ENCODE assay signal across 16 cellular contexts in the genomic region with DNA sequence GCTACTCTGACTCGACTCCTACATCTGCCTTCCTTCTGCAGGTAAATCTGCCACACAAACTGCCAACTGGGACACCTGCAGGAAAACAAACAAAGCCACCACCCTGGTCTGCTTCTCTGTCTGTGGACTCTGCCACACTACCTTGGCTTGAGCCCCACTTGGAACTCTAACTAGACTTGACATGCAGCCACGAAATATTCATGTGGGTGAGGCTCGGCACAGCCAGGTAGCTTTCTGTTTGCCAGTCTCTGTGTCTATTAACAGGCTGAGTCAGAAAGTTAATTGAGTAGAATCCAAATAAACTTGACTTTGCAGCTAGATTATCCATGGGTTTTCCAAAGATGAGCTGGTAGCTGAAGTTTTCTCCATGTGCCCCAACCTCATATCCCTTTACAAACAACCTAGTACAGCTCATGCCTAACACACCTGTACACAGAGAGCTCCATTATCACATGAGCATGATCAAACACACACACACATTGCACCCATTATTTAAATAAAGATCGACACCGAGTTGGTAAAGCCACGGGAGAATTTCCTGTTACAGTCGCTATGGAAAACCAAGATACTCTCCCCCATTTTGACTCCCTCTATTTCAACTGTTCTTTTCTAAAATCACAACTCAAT. TPM values are rescaled to one million over a fixed set of nuclear protein-coding genes. Genes with fewer than 3 reads are reported as not detected.
DNase-seq lines count a peak whose midpoint lies in the region; ATAC-seq and TF ChIP-seq lines count a peak whose summit lies in the region.
"Had no signal": no experiment of that assay in that cellular context is flagged by ENCODE, and none has a peak within 500 bp of the region (broad histone marks: within the 10 kb centered on the region; RNA-seq: fewer than 3 reads in every experiment).

No MANE protein-coding gene starts in this region.

- no TSS peak for BruUV-seq in HCT116 (replicated peaks; lab: Mats Ljungman, UMichigan)
- no TSS peak for BruUV-seq in PC-3 (replicated peaks; lab: Mats Ljungman, UMichigan)

- peaks cover 14% of the 10 kb centered on the region for H3F3A ChIP-seq in PC-3 (ENCODE audit: low read length, unreplicated experiment)

- H3K9me3 ChIP-seq in HCT116 (ENCODE audit: control insufficient read depth in 1 of 2, insufficient read depth in 1 of 2, low read depth in 1 of 2, low read length in 2 of 2) (no peaks in the 10 kb centered on the region), PC-3 (ENCODE audit: low read length) (no peaks in the 10 kb centered on the region), hepatocyte (ENCODE audit: low read depth) (no peaks in the 10 kb centered on the region), psoas muscle (no peaks in the 10 kb centered on the region)

- peaks cover 35% of the 10 kb centered on the region for H3K27me3 Mint-ChIP-seq in activated CD8-positive, alpha-beta T cell treated with anti-CD3 and anti-CD28 coated beads for 36 hours

- H3K4me1 Mint-ChIP-seq in activated CD8-positive, alpha-beta T cell treated with anti-CD3 and anti-CD28 coated beads for 36 hours (ENCODE audit: low read depth) = no peaks in the 10 kb centered on the region
- H3K4me1 Mint-ChIP-seq: CD4-positive, CD25-positive, alpha-beta regulatory T cell had no signal

- ATAC-seq in HCT116 (no peak), PC-3 (peak; percentile 8), psoas muscle (peak; percentile 33 to 71 (median 54)), HG03520 (IDR thresholded peaks at IDR 0.05; ENCODE audit: unreplicated experiment) (no peak)
- no peak for ATAC-seq in activated CD8-positive, alpha-beta T cell treated with anti-CD3 and anti-CD28 coated beads for 36 hours

- 54% methylated on average over 7 of the region's 7 CpGs for WGBS in hepatocyte (ENCODE audit: low lambda C conversion rate, missing lambda C conversion rate)
- 62 to 69% (median 63%) methylated on average over 7 of the region's 7 CpGs for WGBS in psoas muscle, 3 donors

- H3K9me2 ChIP-seq in HCT116 (ENCODE audit: insufficient read depth) (no peaks in the 10 kb centered on the region), PC-3 (replicated peaks; ENCODE audit: low read length) (no peaks in the 10 kb centered on the region), hepatocyte (replicated peaks; ENCODE audit: insufficient read depth) (no peaks in the 10 kb centered on the region)

- no peak for DNase-seq in HCT116 (ENCODE audit: low read depth, low spot score)
- DNase-seq in PC-3 = peak; percentile 92
- DNase-seq in hepatocyte (ENCODE audit: low spot score) = no peak
- DNase-seq in psoas muscle = no peak
- DNase-seq in activated CD8-positive, alpha-beta T cell treated with anti-CD3 and anti-CD28 coated beads for 36 hours = no peak
- no peak for DNase-seq in NCI-H2171 treated with DMSO at 0.1 percent for 48 hours (lab: John Stamatoyannopoulos, UW)
- no peak for DNase-seq in amygdala (lab: John Stamatoyannopoulos, UW)
- DNase-seq: activated CD4-positive, alpha-beta T cell treated with anti-CD3 and anti-CD28 coated beads, Interleukin-2, amount 50 U/mL, for 1 hour; activated gamma-delta T cell treated with Interleukin-2 at 50 U/mL for 16 hours; CD4-positive, CD25-positive, alpha-beta regulatory T cell; Karpas-422 had no signal

- H3K27ac ChIP-seq in HCT116 (ENCODE audit: low read depth, low read length) (no peak overlapping the region), PC-3 (ENCODE audit: low read length) (peak overlapping the region; percentile 95), hepatocyte (peak overlapping the region; percentile 100), psoas muscle (no peak overlapping the region)

- peak overlapping the region; percentile 46 to 55 for H3K4me3 ChIP-seq in HCT116 (replicated peaks in 1 of 2; ENCODE audit: low read depth in 1 of 2, low read length in 2 of 2)
- H3K4me3 ChIP-seq in PC-3 (ENCODE audit: low read length) = peak overlapping the region; percentile 69
- peak overlapping the region; percentile 25 for H3K4me3 ChIP-seq in hepatocyte
- H3K4me3 ChIP-seq in psoas muscle = no peak overlapping the region

- TF ChIP-seq RAD21 in HCT116 (IDR thresholded peaks at IDR 0.05; ENCODE audit: low read depth) = no peak

- no peaks in the 10 kb centered on the region for H3K9me3 Mint-ChIP-seq in activated CD8-positive, alpha-beta T cell treated with anti-CD3 and anti-CD28 coated beads for 36 hours
- H3K9me3 Mint-ChIP-seq: mesothelial cell of epicardium had no signal

- H3K4me1 ChIP-seq in HCT116 (ENCODE audit: control insufficient read depth in 1 of 2, insufficient read depth in 2 of 2, low read length in 2 of 2) = peaks cover 33 to 89% of the 10 kb centered on the region in 2 experiments
- H3K4me1 ChIP-seq in PC-3 (ENCODE audit: insufficient read depth, low read length) = peaks cover 95% of the 10 kb centered on the region
- H3K4me1 ChIP-seq in hepatocyte (ENCODE audit: insufficient read depth) = peaks cover 33% of the 10 kb centered on the region
- H3K4me1 ChIP-seq in psoas muscle = peaks cover 2% of the 10 kb centered on the region

- no peaks in the 10 kb centered on the region for H3K36me3 Mint-ChIP-seq in activated CD8-positive, alpha-beta T cell treated with anti-CD3 and anti-CD28 coated beads for 36 hours (ENCODE audit: low read depth)
- H3K36me3 Mint-ChIP-seq: CD4-positive, CD25-positive, alpha-beta regulatory T cell; mesothelial cell of epicardium had no signal

- CTCF ChIA-PET in HCT116 (lab: Charles Lee) = interaction anchor here (1.2 to 1.5 kb wide), 3 partner anchors 9 to 119 kb away, joined by 3 to 4 read pairs (median 3); no protein-coding TSS in a partner anchor
- CTCF ChIA-PET in PC-3 (lab: Charles Lee) = interaction anchor here (0.5 to 2.8 kb wide), 9 partner anchors 9 to 225 kb away, joined by 3 to 11 read pairs (median 4); a partner anchor contains a TSS
- CTCF ChIA-PET in activated CD8-positive, alpha-beta T cell treated with anti-CD3 and anti-CD28 coated beads for 36 hours (lab: Charles Lee) = interaction anchor here (0.7 to 3.3 kb wide), 6 partner anchors 8 to 167 kb away, joined by 3 to 16 read pairs (median 4); no protein-coding TSS in a partner anchor

- intact Hi-C loops in HCT116 (cut with micrococcal nuclease) (no loop called here), PC-3 (cut with micrococcal nuclease) (loop anchor here (1.0 kb wide), 4 partner anchors 10 to 49 kb away; a partner anchor contains a TSS), psoas muscle (cut with DNase I) (no loop called here)
- intact Hi-C loops in activated CD8-positive, alpha-beta T cell treated with anti-CD3 and anti-CD28 coated beads for 36 hours (cut with micrococcal nuclease) = no loop called here

- no peak for TF ChIP-seq CTCF in HCT116 (IDR thresholded peaks at IDR 0.05 in 2 of 3, conservative IDR thresholded peaks at IDR 0.05 in 1 of 3; ENCODE audit: borderline replicate concordance in 1 of 3, insufficient read depth in 1 of 3, low read depth in 2 of 3, low read length in 2 of 3)
- no peak for TF ChIP-seq CTCF in PC-3 (conservative IDR thresholded peaks at IDR 0.05; ENCODE audit: low read depth, low read length)
- TF ChIP-seq CTCF in hepatocyte (IDR thresholded peaks at IDR 0.05; ENCODE audit: poor library complexity) = no peak
- no peak for TF ChIP-seq CTCF in psoas muscle (IDR thresholded peaks at IDR 0.05)
- TF ChIP-seq CTCF in activated CD8-positive, alpha-beta T cell treated with anti-CD3 and anti-CD28 coated beads for 36 hours (IDR thresholded peaks at IDR 0.05) = no peak

- RAD21 ChIA-PET in HCT116 (lab: Charles Lee; ENCODE audit: low non-redundant PET in 1 of 2, low total read pairs in 2 of 2, uncharacterized antibody in 2 of 2, unreplicated experiment in 2 of 2) = interaction anchor here in 1 of 2 experiments (1.2 kb wide), 1 partner anchor 21 kb away, joined by 3 read pairs; a partner anchor contains a TSS

- no peaks in the 10 kb centered on the region for H3K27me3 ChIP-seq in HCT116 (ENCODE audit: insufficient read depth, low read length)
- no peaks in the 10 kb centered on the region for H3K27me3 ChIP-seq in PC-3 (ENCODE audit: low read length)
- no peaks in the 10 kb centered on the region for H3K27me3 ChIP-seq in hepatocyte
- peaks cover 0 to 2% (median 0%) of the 10 kb centered on the region in 3 donors for H3K27me3 ChIP-seq in psoas muscle (ENCODE audit: insufficient read depth in 3 of 3, low read length in 2 of 3)

- H3K4me3 Mint-ChIP-seq in activated CD8-positive, alpha-beta T cell treated with anti-CD3 and anti-CD28 coated beads for 36 hours = no peak overlapping the region
- H3K4me3 Mint-ChIP-seq: CD4-positive, CD25-positive, alpha-beta regulatory T cell; mesothelial cell of epicardium had no signal

- no peaks in the 10 kb centered on the region for H3K36me3 ChIP-seq in HCT116 (ENCODE audit: control insufficient read depth in 1 of 2, insufficient read depth in 2 of 2, low read length in 2 of 2)
- peaks cover under 1% of the 10 kb centered on the region; the same call in 1 of the 2 replicates for H3K36me3 ChIP-seq in PC-3 (ENCODE audit: low read depth, low read length)
- H3K36me3 ChIP-seq in hepatocyte (replicated peaks; ENCODE audit: insufficient read depth, low read depth) = no peaks in the 10 kb centered on the region
- H3K36me3 ChIP-seq in psoas muscle (ENCODE audit: insufficient read depth in 1 of 2, low read depth in 1 of 2) = no peaks in the 10 kb centered on the region

- H3K4me2 ChIP-seq in HCT116 (ENCODE audit: low read length) (peak overlapping the region; percentile 68), PC-3 (ENCODE audit: low read length) (peak overlapping the region; percentile 89), hepatocyte (peak overlapping the region; percentile 77)

- H2AFZ ChIP-seq in HCT116 (ENCODE audit: low read depth, low read length, poor library complexity, severe bottlenecking) = no peak overlapping the region
- no peak overlapping the region for H2AFZ ChIP-seq in PC-3 (ENCODE audit: low read length)
- H2AFZ ChIP-seq in hepatocyte = no peak overlapping the region

- H3K27ac Mint-ChIP-seq in activated CD8-positive, alpha-beta T cell treated with anti-CD3 and anti-CD28 coated beads for 36 hours = no peak overlapping the region
- H3K27ac Mint-ChIP-seq: CD4-positive, CD25-positive, alpha-beta regulatory T cell; mesothelial cell of epicardium had no signal

- TF ChIP-seq POLR2A in HCT116 (IDR thresholded peaks at IDR 0.05; ENCODE audit: borderline replicate concordance, extremely low read depth, insufficient read depth, insufficient read length) = no peak

- POLR2A ChIA-PET in HCT116 (lab: Charles Lee) = interaction anchor here (1.4 kb wide), 1 partner anchor 9 kb away, joined by 6 read pairs; no protein-coding TSS in a partner anchor
- POLR2A ChIA-PET in PC-3 (lab: Charles Lee; ENCODE audit: unreplicated experiment) = interaction anchor here (0.5 to 6.3 kb wide), 17 partner anchors 8 to 1241 kb away, joined by 3 to 97 read pairs (median 5); a partner anchor contains a TSS
- POLR2A ChIA-PET in activated CD8-positive, alpha-beta T cell treated with anti-CD3 and anti-CD28 coated beads for 36 hours (lab: Charles Lee) = no interaction called here

- no peaks in the 10 kb centered on the region for H4K20me1 ChIP-seq in HCT116 (ENCODE audit: insufficient read depth)
- H4K20me1 ChIP-seq in PC-3 (ENCODE audit: low read length) = no peaks in the 10 kb centered on the region
- no peaks in the 10 kb centered on the region for H4K20me1 ChIP-seq in hepatocyte (ENCODE audit: insufficient read depth, poor library complexity, severe bottlenecking)

- H3K79me2 ChIP-seq in HCT116 (ENCODE audit: insufficient read depth, low read length) = peaks cover 3% of the 10 kb centered on the region; the same call in 1 of the 2 replicates
- peaks cover 61% of the 10 kb centered on the region for H3K79me2 ChIP-seq in PC-3 (ENCODE audit: low read length)
- peaks cover 22% of the 10 kb centered on the region for H3K79me2 ChIP-seq in hepatocyte

- H3K9ac ChIP-seq in HCT116 (ENCODE audit: low read length) (peak overlapping the region; percentile 54), PC-3 (ENCODE audit: low read length) (peak overlapping the region; percentile 85)

RNA-seq across cellular contexts. Expression of a gene that starts 0.8 kb away (rescaled TPM):
- total RNA-seq in HCT116 (2021; ENCODE audit: unreplicated experiment) (3.6 TPM), PC-3 (2014; rRNA removed) (34.9 and 36.2 TPM in 2 replicates), hepatocyte (16.7 and 18.3 TPM in 2 replicates), psoas muscle (1 to 10 TPM in 1 of 4 donors, under 1 TPM in 3; 0.12 to 1.4 (median 0.35) TPM)
- 3.3 and 4.8 TPM in 2 replicates for polyA plus RNA-seq in HCT116 (2012)
- polyA plus RNA-seq in hepatocyte (15.7 and 18.7 TPM in 2 replicates), psoas muscle (under 1 TPM; 0.14 to 0.49 (median 0.35) TPM)
- under 1 TPM; 0.07 to 0.13 TPM for total RNA-seq in activated CD8-positive, alpha-beta T cell treated with anti-CD3 and anti-CD28 coated beads for 36 hours
- total RNA-seq: frontal cortex, skeletal muscle tissue had no signal
- polyA plus RNA-seq: CD4-positive, CD25-positive, alpha-beta regulatory T cell had no signal

RNA-seq across cellular contexts. Expression of a gene that starts 19.3 kb away (rescaled TPM):
- total RNA-seq in HCT116 (2021; ENCODE audit: unreplicated experiment) (13.6 TPM), PC-3 (2014; rRNA removed) (54.0 and 63.9 TPM in 2 replicates), hepatocyte (25.7 and 25.8 TPM in 2 replicates), psoas muscle (1 to 10 TPM; 3.9 to 7.0 (median 6.0) TPM)
- polyA plus RNA-seq in HCT116 (2012) = 5.1 and 6.2 TPM in 2 replicates
- polyA plus RNA-seq in hepatocyte (4.5 and 5.6 TPM in 2 replicates), psoas muscle (1 to 10 TPM; 4.4 to 5.6 (median 5.4) TPM)
- total RNA-seq in activated CD8-positive, alpha-beta T cell treated with anti-CD3 and anti-CD28 coated beads for 36 hours = 1 to 10 TPM; 7.4 to 7.5 TPM

RNA-seq across cellular contexts. Expression of a gene that starts 21.3 kb away (rescaled TPM):
- total RNA-seq in HCT116 (2021; ENCODE audit: unreplicated experiment) = 13.9 TPM
- 3.7 and 4.1 TPM in 2 replicates for polyA plus RNA-seq in HCT116 (2012)
- 37.5 and 48.6 TPM in 2 replicates for total RNA-seq in PC-3 (2014; rRNA removed)
- 19.2 and 23.6 TPM in 2 replicates for total RNA-seq in hepatocyte
- 9.5 and 10.0 TPM in 2 replicates for polyA plus RNA-seq in hepatocyte
- 100 to 1,000 TPM in 1 of 4 donors, 10 to 100 TPM in 3; 36.0 to 149 (median 46.4) TPM for total RNA-seq in psoas muscle
- 10 to 100 TPM in 2 of 3 donors, 1 to 10 TPM in 1; 3.9 to 32.9 (median 15.4) TPM for polyA plus RNA-seq in psoas muscle
- total RNA-seq in activated CD8-positive, alpha-beta T cell treated with anti-CD3 and anti-CD28 coated beads for 36 hours = 1 to 10 TPM; 3.5 to 4.3 TPM

RNA-seq across cellular contexts. Expression of a gene that starts 56.9 kb away (rescaled TPM):
- total RNA-seq in HCT116 (2021; ENCODE audit: unreplicated experiment) = not detected
- not detected in 2 replicates for polyA plus RNA-seq in HCT116 (2012)
- total RNA-seq in PC-3 (2014; rRNA removed) = not detected in 2 replicates
- 16.0 and 16.8 TPM in 2 replicates for total RNA-seq in hepatocyte
- polyA plus RNA-seq in hepatocyte = 12.4 and 13.5 TPM in 2 replicates
- total RNA-seq in psoas muscle = under 1 TPM in 3 of 4 donors, not detected in 1; 0.25 to 0.48 (median 0.27) TPM
- under 1 TPM in 2 of 3 donors, not detected in 1; 0.08 to 0.12 TPM for polyA plus RNA-seq in psoas muscle
- total RNA-seq in activated CD8-positive, alpha-beta T cell treated with anti-CD3 and anti-CD28 coated beads for 36 hours = 1 to 10 TPM; 2.1 to 2.2 TPM
- total RNA-seq: frontal cortex, H7, mesothelial cell of epicardium, skeletal muscle tissue had no signal
- polyA plus RNA-seq: CD4-positive, CD25-positive, alpha-beta regulatory T cell had no signal

Comparison
In these comparisons a context has a peak if more than half of its experiments do, and no peak if none do; other contexts are left out.
1. ATAC-seq: peak in PC-3 (single experiment) and psoas muscle (4 of 4); none in HCT116 (single experiment), activated CD8-positive, alpha-beta T cell treated with anti-CD3 and anti-CD28 coated beads for 36 hours (single experiment) and HG03520 (single experiment).
2. H3K27ac ChIP-seq: peak in PC-3 (single experiment) and hepatocyte (single experiment); none in HCT116 (single experiment) and psoas muscle (single experiment).
3. Peak in every context shown above with its lines, with median percentiles within 50 percentile points of each other: H3K4me2 ChIP-seq.